ENCODE assay signal across 19 cellular contexts in the genomic region with DNA sequence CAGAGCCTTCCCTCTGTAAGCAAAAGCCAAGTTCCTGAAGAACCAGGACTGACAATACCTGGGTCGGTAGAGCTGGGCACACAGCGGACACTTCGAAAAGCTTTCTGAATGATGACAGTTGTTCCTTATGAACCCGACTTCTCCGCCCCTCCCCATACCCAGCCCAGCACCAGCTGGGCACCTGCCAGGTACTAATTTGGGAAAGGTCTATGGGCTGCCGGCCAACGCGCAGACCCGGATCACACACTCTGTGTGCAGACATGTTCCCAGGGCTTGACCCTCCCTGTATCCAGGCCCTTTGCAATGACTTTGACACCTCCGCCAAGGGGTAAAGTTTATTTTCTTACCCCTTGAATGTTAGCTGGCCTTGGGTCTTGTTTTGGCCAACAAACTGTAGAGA. TPM values are rescaled to one million over a fixed set of nuclear protein-coding genes. Genes with fewer than 3 reads are reported as not detected.
DNase-seq lines count a peak whose midpoint lies in the region; ATAC-seq, FAIRE-seq and TF ChIP-seq lines count a peak whose summit lies in the region.
"Had no signal": no experiment of that assay in that cellular context is flagged by ENCODE, and none has a peak within 500 bp of the region (broad histone marks: within the 10 kb centered on the region; RNA-seq: fewer than 3 reads in every experiment).

No MANE protein-coding gene starts in this region.

- peak; percentile 68 for ATAC-seq in Right ventricle myocardium inferior
- ATAC-seq in left ventricle myocardium superior = peak; percentile 86
- ATAC-seq in HG02763 (IDR thresholded peaks at IDR 0.05; ENCODE audit: unreplicated experiment) = no peak

- WGBS in esophagus squamous epithelium, 2 donors = 86 to 89% methylated on average over 5 to 9 of the region's 10 CpGs

- H3K4me1 ChIP-seq in esophagus squamous epithelium = peaks cover 5 to 80% (median 27%) of the 10 kb centered on the region in 3 donors

- no peaks in the 10 kb centered on the region for H3K9me3 ChIP-seq in esophagus squamous epithelium

- H3K36me3 ChIP-seq in esophagus squamous epithelium = no peaks in the 10 kb centered on the region

- no peak for TF ChIP-seq CTCF in esophagus squamous epithelium (IDR thresholded peaks at IDR 0.05)

- no peak for FAIRE-seq in GM12891 (lab: Jason Lieb, UNC)
- FAIRE-seq: A204.1, GM19239, H54 had no signal

- peak; percentile 59 for DNase-seq in Right ventricle myocardium inferior (ENCODE audit: missing footprints)
- DNase-seq in cardiac septum (ENCODE audit: low spot score) = no peak
- DNase-seq in esophagus squamous epithelium (lab: John Stamatoyannopoulos, UW) = no peak
- peak; percentile 83 for DNase-seq in left ventricle myocardium superior
- no peak for DNase-seq in NCI-H774 (lab: John Stamatoyannopoulos, UW)
- no peak for DNase-seq in GM12891 (ENCODE audit: insufficient read length, low spot score)
- DNase-seq: DMS53, GDM1, NCI-H1694, NCI-H2081, NCI-H2171, NCI-H345, NCI-H524 treated with DMSO at 0.1 percent for 48 hours, SHP77 treated with DMSO at 0.1 percent for 48 hours had no signal

- H3K4me3 ChIP-seq in esophagus squamous epithelium = no peak overlapping the region
- H3K4me3 ChIP-seq: SK-N-MC had no signal

- peak overlapping the region in 3 of 4 donors; percentile 10 to 31 (median 12) for H3K27ac ChIP-seq in esophagus squamous epithelium
- H3K27ac ChIP-seq: SK-N-MC had no signal

- intact Hi-C loops in Right ventricle myocardium inferior (cut with DNase I) (no loop called here), cardiac septum (cut with DNase I) (no loop called here), esophagus squamous epithelium (cut with DNase I) (no loop called here), left ventricle myocardium superior (cut with micrococcal nuclease) (no loop called here)

- TF ChIP-seq POLR2A in esophagus squamous epithelium (IDR thresholded peaks at IDR 0.05) (no peak), GM12891 (IDR thresholded peaks at IDR 0.05; ENCODE audit: low read depth, low read length) (no peak)

- H3K27me3 ChIP-seq in esophagus squamous epithelium = no peaks in the 10 kb centered on the region

TF ChIP-seq in GM12891, 5 proteins besides CTCF, POLR2A, EP300 and RAD21:
- TF ChIP-seq PAX5 (IDR thresholded peaks at IDR 0.05; ENCODE audit: insufficient read depth, low read length, severe bottlenecking) = no peak
- TF ChIP-seq POU2F2 (IDR thresholded peaks at IDR 0.05; ENCODE audit: low read depth, low read length) = no peak
- no peak for TF ChIP-seq SPI1 (IDR thresholded peaks at IDR 0.05; ENCODE audit: low read depth, low read length)
- no peak for TF ChIP-seq TAF1 (IDR thresholded peaks at IDR 0.05; ENCODE audit: low read depth, low read length)
- no peak for TF ChIP-seq POLR2AphosphoS5 (IDR thresholded peaks at IDR 0.05; ENCODE audit: low read depth, low read length)

RNA-seq across cellular contexts. Expression of a gene that starts 18.8 kb away (rescaled TPM):
- 123 TPM for total RNA-seq in Right ventricle myocardium inferior
- total RNA-seq in cardiac septum = 77.1 TPM
- total RNA-seq in esophagus squamous epithelium = 10 to 100 TPM; 14.2 to 34.5 (median 25.8) TPM
- 136 TPM for total RNA-seq in left ventricle myocardium superior
- polyA plus RNA-seq in GM12891 (2012; ENCODE audit: low read depth, missing spikeins) = 22.4 TPM

Comparison
In these comparisons a context has a peak if more than half of its experiments do, and no peak if none do; other contexts are left out.
1. DNase-seq: peak in Right ventricle myocardium inferior (single experiment) and left ventricle myocardium superior (single experiment); none in cardiac septum (single experiment), esophagus squamous epithelium (single experiment), NCI-H774 (single experiment) and GM12891 (single experiment).